In genomic region chr10:25639646-25640045, GRCh38 we compare ENCODE assay signal across 22 cellular contexts.
DNase-seq lines count a peak whose midpoint lies in the region; ATAC-seq and TF ChIP-seq lines count a peak whose summit lies in the region.
"Had no signal": no experiment of that assay in that cellular context is flagged by ENCODE, and none has a peak within 500 bp of the region (broad histone marks: within the 10 kb centered on the region; RNA-seq: fewer than 3 reads in every experiment).

No MANE protein-coding gene starts in this region.

- TF ChIP-seq CTCF in DND-41 (IDR thresholded peaks at IDR 0.05; ENCODE audit: borderline replicate concordance, extremely low read depth, low read length, poor library complexity, severe bottlenecking) (peak; percentile 6), vagina (IDR thresholded peaks at IDR 0.05) (no peak), type B pancreatic cell (conservative IDR thresholded peaks at IDR 0.05) (no peak)

- H4K20me1 ChIP-seq in DND-41 (ENCODE audit: insufficient read depth, low read length) = no peaks in the 10 kb centered on the region

- intact Hi-C loops in vagina (cut with DNase I) = no loop called here

- no peaks in the 10 kb centered on the region for H3K4me1 ChIP-seq in DND-41 (ENCODE audit: insufficient read depth, low read length)
- no peaks in the 10 kb centered on the region for H3K4me1 ChIP-seq in vagina
- H3K4me1 ChIP-seq: breast epithelium, heart left ventricle, lower lobe of right lung, prostate gland had no signal

- ATAC-seq in DND-41 (ENCODE audit: insufficient read depth, low read depth) = no peak
- ATAC-seq in HG02798 (IDR thresholded peaks at IDR 0.05; ENCODE audit: poor library complexity, unreplicated experiment) = no peak
- ATAC-seq: activated CD8-positive, alpha-beta T cell treated with anti-CD3 and anti-CD28 coated beads for 36 hours; heart left ventricle; lower lobe of right lung had no signal

- no peaks in the 10 kb centered on the region for H3K36me3 Mint-ChIP-seq in type B pancreatic cell
- H3K36me3 Mint-ChIP-seq: CD4-positive, CD25-positive, alpha-beta regulatory T cell; immature natural killer cell had no signal

- H3K27me3 ChIP-seq in DND-41 (ENCODE audit: insufficient read depth, low read length, poor library complexity) (no peaks in the 10 kb centered on the region), vagina (no peaks in the 10 kb centered on the region)
- H3K27me3 ChIP-seq: breast epithelium, heart left ventricle had no signal

- H3K79me2 ChIP-seq in DND-41 (ENCODE audit: insufficient read depth, low read length) = no peaks in the 10 kb centered on the region

- H3K27ac Mint-ChIP-seq in type B pancreatic cell = no peak overlapping the region
- H3K27ac Mint-ChIP-seq: activated CD8-positive, alpha-beta T cell treated with anti-CD3 and anti-CD28 coated beads for 36 hours; CD4-positive, CD25-positive, alpha-beta regulatory T cell; dendritic cell treated with granulocyte-macrophage colony-stimulating factor and Interleukin-4, amounts not matched to agents 40 ng/mL and 50 ng/mL, for 4 days; immature natural killer cell had no signal

- no peak overlapping the region for H3K9ac ChIP-seq in DND-41 (ENCODE audit: low read depth, low read length)

- no peak overlapping the region for H3K4me3 ChIP-seq in DND-41 (ENCODE audit: low read depth in 1 of 2, low read length in 2 of 2)
- no peak overlapping the region for H3K4me3 ChIP-seq in vagina
- H3K4me3 ChIP-seq: breast epithelium, heart left ventricle, lower lobe of right lung, prostate gland had no signal

- no peak overlapping the region for H3K4me3 Mint-ChIP-seq in type B pancreatic cell
- H3K4me3 Mint-ChIP-seq: activated CD8-positive, alpha-beta T cell treated with anti-CD3 and anti-CD28 coated beads for 36 hours; CD4-positive, CD25-positive, alpha-beta regulatory T cell; dendritic cell treated with granulocyte-macrophage colony-stimulating factor and Interleukin-4, amounts not matched to agents 40 ng/mL and 50 ng/mL, for 4 days; immature natural killer cell had no signal

- TF ChIP-seq POLR2A in vagina (IDR thresholded peaks at IDR 0.05) = no peak

- H3K36me3 ChIP-seq in DND-41 (ENCODE audit: insufficient read depth, low read length) = no peaks in the 10 kb centered on the region
- no peaks in the 10 kb centered on the region for H3K36me3 ChIP-seq in vagina
- H3K36me3 ChIP-seq: breast epithelium, heart left ventricle, lower lobe of right lung, prostate gland had no signal

- no peak overlapping the region for H3K4me2 ChIP-seq in DND-41 (ENCODE audit: insufficient read depth, low read length)

- H3K9me3 Mint-ChIP-seq in type B pancreatic cell = no peaks in the 10 kb centered on the region
- H3K9me3 Mint-ChIP-seq: activated CD8-positive, alpha-beta T cell treated with anti-CD3 and anti-CD28 coated beads for 36 hours; dendritic cell treated with granulocyte-macrophage colony-stimulating factor and Interleukin-4, amounts not matched to agents 40 ng/mL and 50 ng/mL, for 4 days had no signal

- no peak overlapping the region for H2AFZ ChIP-seq in DND-41 (ENCODE audit: low read depth, low read length)

- no peaks in the 10 kb centered on the region for H3K27me3 Mint-ChIP-seq in type B pancreatic cell
- H3K27me3 Mint-ChIP-seq: activated CD8-positive, alpha-beta T cell treated with anti-CD3 and anti-CD28 coated beads for 36 hours; CD4-positive, CD25-positive, alpha-beta regulatory T cell; dendritic cell treated with granulocyte-macrophage colony-stimulating factor and Interleukin-4, amounts not matched to agents 40 ng/mL and 50 ng/mL, for 4 days had no signal

- H3K4me1 Mint-ChIP-seq in type B pancreatic cell (ENCODE audit: unreplicated experiment) = no peaks in the 10 kb centered on the region
- H3K4me1 Mint-ChIP-seq: CD4-positive, CD25-positive, alpha-beta regulatory T cell; immature natural killer cell had no signal

- no peak overlapping the region for H3K27ac ChIP-seq in DND-41 (ENCODE audit: low read length)
- H3K27ac ChIP-seq in vagina = no peak overlapping the region
- H3K27ac ChIP-seq: breast epithelium, heart left ventricle, lower lobe of right lung, prostate gland had no signal

- no peaks in the 10 kb centered on the region for H3K9me3 ChIP-seq in DND-41 (ENCODE audit: insufficient read depth, low read length, severe bottlenecking)
- H3K9me3 ChIP-seq in vagina = no peaks in the 10 kb centered on the region
- H3K9me3 ChIP-seq: breast epithelium, heart left ventricle, lower lobe of right lung, prostate gland had no signal

- DNase-seq in DND-41 = no peak
- peak; percentile 0 for DNase-seq in M059J (ENCODE audit: low read depth)
- DNase-seq in amniotic epithelial cell (ENCODE audit: low read depth) = peak; percentile 44
- peak; percentile 21 for DNase-seq in iris pigment epithelial cell (ENCODE audit: low read depth)
- DNase-seq in vagina (ENCODE audit: extremely low spot score in 2 of 2) = no peak
- no peak for DNase-seq in DMS153 (lab: John Stamatoyannopoulos, UW)
- no peak for DNase-seq in type B pancreatic cell (ENCODE audit: extremely low spot score, unreplicated experiment)
- DNase-seq: activated CD4-positive, CD25-positive, alpha-beta regulatory T cell treated with anti-CD3 and anti-CD28 coated beads, Interleukin-2, amount 50 U/mL, for 72 hours; activated CD8-positive, alpha-beta T cell treated with anti-CD3 and anti-CD28 coated beads for 36 hours; activated gamma-delta T cell treated with Interleukin-2 at 50 U/mL for 16 hours; activated T-cell treated with anti-CD3 and anti-CD28 coated beads for 4 hours; CD4-positive, CD25-positive, alpha-beta regulatory T cell; heart left ventricle; immature natural killer cell; Karpas-422; lower lobe of right lung; NCI-H2081 treated with DMSO at 0.1 percent for 48 hours; T1000 had no signal

Comparison
In these comparisons a context has a peak if more than half of its experiments do, and no peak if none do; other contexts are left out.
1. DNase-seq: peak in M059J (single experiment), amniotic epithelial cell (single experiment) and iris pigment epithelial cell (single experiment); none in DND-41 (single experiment), vagina (0 of 2), DMS153 (single experiment) and type B pancreatic cell (single experiment).